23 cellular contexts compared by ENCODE assay signal in genomic region chr5:1934056-1934394, GRCh38. TPM values are rescaled to one million over a fixed set of nuclear protein-coding genes. Genes with fewer than 3 reads are reported as not detected.
A peak's percentile ranks its signal among the peaks of the same experiment; 100 is the strongest.
DNase-seq lines count a peak whose midpoint lies in the region; ATAC-seq, FAIRE-seq and TF ChIP-seq lines count a peak whose summit lies in the region.
"Had no signal": no experiment of that assay in that cellular context is flagged by ENCODE, and none has a peak within 500 bp of the region (broad histone marks: within the 10 kb centered on the region; RNA-seq: fewer than 3 reads in every experiment).

No MANE protein-coding gene starts in this region.

- no peaks in the 10 kb centered on the region for H3K79me2 ChIP-seq in K562 (ENCODE audit: control insufficient read depth, insufficient read depth, low read length)

- H3K9me1 ChIP-seq in K562 (ENCODE audit: control insufficient read depth, insufficient read depth, low read length) = no peaks in the 10 kb centered on the region

- ATAC-seq in K562 = peak; percentile 73
- ATAC-seq in HG03095 (IDR thresholded peaks at IDR 0.05; ENCODE audit: unreplicated experiment) = no peak
- ATAC-seq in activated CD8-positive, alpha-beta T cell treated with anti-CD3 and anti-CD28 coated beads, Interleukin-2, amount 10 ng/mL, durations not matched to agents 7 days and 5 days = no peak

- peaks cover 29% of the 10 kb centered on the region for H3K27me3 Mint-ChIP-seq in activated CD8-positive, alpha-beta T cell treated with anti-CD3 and anti-CD28 coated beads, Interleukin-2, amount 10 ng/mL, durations not matched to agents 7 days and 5 days (ENCODE audit: low read depth)

- H3K4me2 ChIP-seq in K562 (ENCODE audit: insufficient read depth, low read length) = peak overlapping the region; percentile 17; the same call in 1 of the 2 replicates

- H3K27me3 ChIP-seq in H7 (ENCODE audit: control insufficient read depth, insufficient read depth, low read length) = peaks cover 15% of the 10 kb centered on the region
- H3K27me3 ChIP-seq in K562 (ENCODE audit: control insufficient read depth in 2 of 2, insufficient read depth in 2 of 2, low read length in 2 of 2) = peaks cover 12 to 69% of the 10 kb centered on the region in 2 experiments

- CTCF ChIA-PET in K562 (lab: Yijun Ruan, JAX; ENCODE audit: low intra/inter-chr PET ratio) = no interaction called here
- CTCF ChIA-PET in activated CD8-positive, alpha-beta T cell treated with anti-CD3 and anti-CD28 coated beads, Interleukin-2, amount 10 ng/mL, durations not matched to agents 7 days and 5 days (lab: Charles Lee) = no interaction called here

- no peak for TF ChIP-seq EP300 in K562 (IDR thresholded peaks at IDR 0.05; ENCODE audit: low read length)

- no peaks in the 10 kb centered on the region for H3K36me3 Mint-ChIP-seq in activated CD8-positive, alpha-beta T cell treated with anti-CD3 and anti-CD28 coated beads, Interleukin-2, amount 10 ng/mL, durations not matched to agents 7 days and 5 days (ENCODE audit: low read depth)

- H3K27ac ChIP-seq in K562 (ENCODE audit: extremely low read depth, low read depth, low read length) = no peak overlapping the region
- H3K27ac ChIP-seq: C4-2B had no signal

- H3K4me3 ChIP-seq in H7 (ENCODE audit: insufficient read depth, low read depth, low read length) (no peak overlapping the region), K562 (no peak overlapping the region)

- H3K36me3 ChIP-seq in H7 (replicated peaks; ENCODE audit: control insufficient read depth, insufficient read depth, low read length) = no peaks in the 10 kb centered on the region
- no peaks in the 10 kb centered on the region; the same call in 2 of the 3 replicates for H3K36me3 ChIP-seq in K562 (ENCODE audit: control insufficient read depth, insufficient read depth, low read length)

- no TSS peak for BruUV-seq in K562 (replicated peaks; lab: Mats Ljungman, UMichigan)

- no peak overlapping the region for H3K4me3 Mint-ChIP-seq in activated CD8-positive, alpha-beta T cell treated with anti-CD3 and anti-CD28 coated beads, Interleukin-2, amount 10 ng/mL, durations not matched to agents 7 days and 5 days
- H3K4me3 Mint-ChIP-seq: CD4-positive, alpha-beta T cell; HFFc6 had no signal

- H3K4me1 ChIP-seq in K562 (replicated peaks in 1 of 2; ENCODE audit: control insufficient read depth in 2 of 2, insufficient read depth in 2 of 2, low read length in 2 of 2) = peaks cover 0 to 15% of the 10 kb centered on the region in 2 experiments; a peak in 1 of 5 replicates

- no peak for TF ChIP-seq RAD21 in K562 (CRISPR knock-in tag; conservative IDR thresholded peaks at IDR 0.05 in 1 of 2, IDR thresholded peaks at IDR 0.05 in 1 of 2)

- H3K9me3 Mint-ChIP-seq in activated CD8-positive, alpha-beta T cell treated with anti-CD3 and anti-CD28 coated beads, Interleukin-2, amount 10 ng/mL, durations not matched to agents 7 days and 5 days (ENCODE audit: insufficient read depth) = no peaks in the 10 kb centered on the region
- H3K9me3 Mint-ChIP-seq: CD4-positive, alpha-beta T cell had no signal

- no peak overlapping the region for H3K27ac Mint-ChIP-seq in activated CD8-positive, alpha-beta T cell treated with anti-CD3 and anti-CD28 coated beads, Interleukin-2, amount 10 ng/mL, durations not matched to agents 7 days and 5 days
- H3K27ac Mint-ChIP-seq: CD4-positive, alpha-beta T cell; HFFc6 had no signal

- in situ Hi-C loops in K562 (cut with MboI) = no loop called here

- DNase-seq in H7 (peak; percentile 47), K562 (ENCODE audit: extremely low read depth in 1 of 4, low spot score in 3 of 4) (peak in 2 of 4 experiments; percentile 28 to 29), mesenteric fat pad (ENCODE audit: low spot score) (peak; percentile 67), H54 (ENCODE audit: insufficient read length, low spot score) (no peak)
- DNase-seq in activated CD8-positive, alpha-beta T cell treated with anti-CD3 and anti-CD28 coated beads, Interleukin-2, amount 10 ng/mL, durations not matched to agents 7 days and 5 days = no peak
- DNase-seq: ACHN; Caco-2; CD4-positive, alpha-beta T cell; DMS153; DMS79; GDM1; GOT3; HCEC 1CT; HFFc6; IMR-90; KBM-7 had no signal

- 4% methylated on average over 9 of the region's 9 CpGs for WGBS in K562 (ENCODE audit: insufficient coverage, low coverage, missing lambda C conversion rate)

- peak overlapping the region; percentile 23; the same call in 1 of the 2 replicates for H2AFZ ChIP-seq in K562 (ENCODE audit: low read depth, low read length)

- POLR2A ChIA-PET in K562 (lab: Yijun Ruan, JAX) = no interaction called here
- POLR2A ChIA-PET in activated CD8-positive, alpha-beta T cell treated with anti-CD3 and anti-CD28 coated beads, Interleukin-2, amount 10 ng/mL, durations not matched to agents 7 days and 5 days (lab: Charles Lee) = no interaction called here

- no peaks in the 10 kb centered on the region for H3K4me1 Mint-ChIP-seq in activated CD8-positive, alpha-beta T cell treated with anti-CD3 and anti-CD28 coated beads, Interleukin-2, amount 10 ng/mL, durations not matched to agents 7 days and 5 days (ENCODE audit: low read depth)

- intact Hi-C loops in K562 (cut with micrococcal nuclease) = no loop called here

- peak in 2 of 3 experiments; percentile 11 to 30; a peak in 3 of 6 replicates for TF ChIP-seq CTCF in K562 (IDR thresholded peaks at IDR 0.05 in 2 of 3, conservative IDR thresholded peaks at IDR 0.05 in 1 of 3; ENCODE audit: insufficient read depth in 2 of 3, low read depth in 1 of 3, low read length in 3 of 3)

- H4K20me1 ChIP-seq in K562 (replicated peaks; ENCODE audit: control insufficient read depth, insufficient read depth, low read length) = no peaks in the 10 kb centered on the region; the same call in none of the 2 replicates

- no peak overlapping the region for H3K9ac ChIP-seq in K562 (ENCODE audit: insufficient read depth in 1 of 2, low read depth in 2 of 2, low read length in 2 of 2)

- no peak for TF ChIP-seq POLR2A in K562 (conservative IDR thresholded peaks at IDR 0.05)
- no peak for TF ChIP-seq POLR2A in H54 (IDR thresholded peaks at IDR 0.05; ENCODE audit: low read depth, low read length)

- FAIRE-seq in K562 (lab: Jason Lieb, UNC) (peak; percentile 42), H54 (lab: Jason Lieb, UNC) (no peak)
- FAIRE-seq: A204.1, GM12892, GM18507, HTR-8/SVneo had no signal

- H3K9me3 ChIP-seq in K562 (replicated peaks; ENCODE audit: control insufficient read depth, insufficient read depth, low read depth, low read length) = peaks cover 8% of the 10 kb centered on the region; the same call in 1 of the 2 replicates

TF ChIP-seq in K562, 482 proteins besides CTCF, POLR2A, EP300 and RAD21 (continues in another document):
- no peak for TF ChIP-seq SRSF1 (IDR thresholded peaks at IDR 0.05; ENCODE audit: low read depth, low read length)

RNA-seq across cellular contexts. Expression of gene IRX4, which starts 51.3 kb away (rescaled TPM):
- total RNA-seq in H7 (2014; rRNA removed; shearing (Covaris generic)) = 15.4 and 17.9 TPM in 2 replicates
- 0.21 TPM in 1 of 2 replicates, not detected in the other for total RNA-seq in K562 (2011; cell fraction: chromatin; rRNA removed; ENCODE audit: low replicate concordance)
- total RNA-seq in K562 (2011; cell fraction: nucleolus; rRNA removed) = not detected in 2 replicates
- not detected in 2 replicates for total RNA-seq in K562 (2011; cell fraction: nucleoplasm; rRNA removed)
- not detected in 2 replicates for total RNA-seq in K562 (2014; rRNA removed)
- total RNA-seq in K562 (2014; rRNA removed; fragmentation: Illumina TruSeq; extraction: Trizol) = not detected in 2 replicates
- not detected in 2 replicates for total RNA-seq in K562 (2015; rRNA removed; fragmentation: Illumina TruSeq; extraction: Trizol)
- not detected in 2 replicates for total RNA-seq in K562 (2021)
- polyA plus RNA-seq in K562 (2011; rRNA removed) = not detected in 2 replicates
- not detected in 2 replicates for polyA plus RNA-seq in K562 (2011; cell fraction: cytosol; rRNA removed)
- polyA plus RNA-seq in K562 (2011; cell fraction: nucleus; rRNA removed) = 0.10 TPM in 1 of 2 replicates, not detected in the other
- 0.11 TPM in 1 of 2 replicates, not detected in the other for polyA plus RNA-seq in K562 (2012)
- polyA plus RNA-seq in K562 (2014; fragmentation: Illumina TruSeq; extraction: Trizol) = not detected in 2 replicates
- not detected for polyA plus RNA-seq in K562 (2014; fragmentation: Nextera tagmentation; extraction: Ambion mirVana)
- not detected in 2 replicates for polyA plus RNA-seq in K562 (2014; rRNA removed)
- polyA minus RNA-seq in K562 (2011; rRNA and poly(A)+ RNA removed) = not detected in 2 replicates
- not detected in 2 replicates for polyA minus RNA-seq in K562 (2011; cell fraction: cytosol; rRNA and poly(A)+ RNA removed)
- polyA minus RNA-seq in K562 (2011; cell fraction: nucleus; rRNA and poly(A)+ RNA removed) = 0.11 TPM in 1 of 2 replicates, not detected in the other
- total RNA-seq in mesenteric fat pad = not detected
- not detected for total RNA-seq in activated CD8-positive, alpha-beta T cell treated with anti-CD3 and anti-CD28 coated beads, Interleukin-2, amount 10 ng/mL, durations not matched to agents 7 days and 5 days
- total RNA-seq: Caco-2; CD4-positive, alpha-beta T cell; HFFc6; IMR-90 had no signal
- polyA plus RNA-seq: BJ, IMR-90 had no signal

Comparison
In these comparisons a context has a peak if more than half of its experiments do, and no peak if none do; other contexts are left out.
1. DNase-seq: peak in H7 (single experiment) and mesenteric fat pad (single experiment); none in H54 (single experiment) and activated CD8-positive, alpha-beta T cell treated with anti-CD3 and anti-CD28 coated beads, Interleukin-2, amount 10 ng/mL, durations not matched to agents 7 days and 5 days (single experiment).
2. RNA of gene IRX4, which starts 51.3 kb away (total RNA-seq): 15.4 to 17.9 TPM in H7; 0.21 TPM in K562, not detected in mesenteric fat pad (single experiment) and not detected in activated CD8-positive, alpha-beta T cell treated with anti-CD3 and anti-CD28 coated beads, Interleukin-2, amount 10 ng/mL, durations not matched to agents 7 days and 5 days; every median in the first group is over 10 times any median in the second.